37 cellular contexts compared by ENCODE assay signal in the genomic region with DNA sequence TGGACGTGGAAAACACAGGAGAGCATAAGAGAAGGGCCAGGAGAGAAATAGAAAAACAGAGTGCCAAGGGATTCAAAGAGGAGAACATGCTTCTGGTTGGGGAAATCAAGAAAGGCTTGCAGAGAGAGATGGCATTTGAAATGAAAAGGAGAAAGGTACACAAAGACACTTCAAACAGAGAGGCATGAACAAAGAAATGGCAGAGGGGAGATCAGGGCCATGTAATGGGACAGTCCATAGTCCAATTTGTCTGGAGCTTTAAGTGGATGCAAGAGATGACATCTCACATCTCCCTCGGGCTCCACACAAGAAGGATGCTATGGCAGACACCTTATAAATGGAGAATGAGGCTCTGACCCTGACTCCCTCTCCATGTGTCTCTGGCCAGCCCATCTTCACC.
"Had no signal": no experiment of that assay in that cellular context is flagged by ENCODE, and none has a peak within 500 bp of the region (broad histone marks: within the 10 kb centered on the region; RNA-seq: fewer than 3 reads in every experiment).

No MANE protein-coding gene starts in this region.

- H3K27ac ChIP-seq: adrenal gland, ascending aorta, body of pancreas, brain microvascular endothelial cell, breast epithelium, cardiac muscle cell had no signal

- H3K36me3 ChIP-seq: adrenal gland, ascending aorta, brain microvascular endothelial cell, breast epithelium, cardiac muscle cell had no signal

- H3K4me1 Mint-ChIP-seq: central memory CD8-positive, alpha-beta T cell had no signal

- H3K27me3 ChIP-seq: adrenal gland, ascending aorta, body of pancreas, brain microvascular endothelial cell, breast epithelium, cardiac muscle cell had no signal

- H3K27ac Mint-ChIP-seq: activated naive CD4-positive, alpha-beta T cell treated with anti-CD3 and anti-CD28 coated beads for 36 hours; activated naive CD4-positive, alpha-beta T cell treated with anti-CD3 and anti-CD28 coated beads, Interleukin-2, amount 10 ng/mL, durations not matched to agents 7 days and 5 days; activated naive CD4-positive, alpha-beta T cell treated with anti-CD3 and anti-CD28 coated beads, Interleukin-2, amount 50 U/mL, for 24 hours; activated naive CD8-positive, alpha-beta T cell; activated naive CD8-positive, alpha-beta T cell treated with anti-CD3 and anti-CD28 coated beads for 36 hours; activated naive CD8-positive, alpha-beta T cell treated with anti-CD3 and anti-CD28 coated beads, Interleukin-2, amount 10 ng/mL, durations not matched to agents 7 days and 5 days; activated naive CD8-positive, alpha-beta T cell treated with anti-CD3 and anti-CD28 coated beads, Interleukin-2, amount 50 U/mL, for 24 hours; activated T-cell treated with anti-CD3 and anti-CD28 coated beads, Interleukin-2, amount 50 U/mL, for 24 hours; activated T-cell treated with anti-CD3 and anti-CD28 coated beads, Interleukin-2, amount 50 U/mL, for 72 hours; activated T-helper 1 cell treated with anti-CD3 and anti-CD28 coated beads, Interleukin-12 subunit alpha, Interleukin-12 subunit beta, Interleukin-2, Interleukin-4 antibody, amounts not matched to agents 30 ng/mL and 10 ng/mL and 1 ng/mL, durations not matched to agents 14 hours and 24 hours and 36 hours; activated T-helper 17 cell treated with anti-CD3 and anti-CD28 coated beads, Interleukin-2, amount 50 U/mL, for 72 hours; activated T-helper 2 cell treated with anti-CD3 and anti-CD28 coated beads, Interferon-gamma antibody, Interleukin-2, Interleukin-4, amounts not matched to agents 10 μg/mL and 5 μg/mL and 100 μg/mL, durations not matched to agents 14 hours and 24 hours and 36 hours had no signal

- H3K4me1 ChIP-seq: adrenal gland, ascending aorta, body of pancreas, breast epithelium had no signal

- ATAC-seq: activated naive CD4-positive, alpha-beta T cell treated with anti-CD3 and anti-CD28 coated beads, Interleukin-2, amount 50 U/mL, for 72 hours; activated naive CD8-positive, alpha-beta T cell treated with anti-CD3 and anti-CD28 coated beads, Interleukin-2, amount 50 U/mL, for 24 hours; activated T-cell treated with anti-CD3 and anti-CD28 coated beads, Interleukin-2, amount 50 U/mL, for 72 hours; activated T-helper 17 cell treated with anti-CD3 and anti-CD28 coated beads, Interleukin-2, amount 50 U/mL, for 72 hours; body of pancreas had no signal

- H3K4me3 ChIP-seq: adrenal gland, ascending aorta, body of pancreas, breast epithelium, cardiac muscle cell had no signal

- H3K27me3 Mint-ChIP-seq: activated naive CD4-positive, alpha-beta T cell treated with anti-CD3 and anti-CD28 coated beads, Interleukin-2, amount 10 ng/mL, durations not matched to agents 7 days and 5 days; activated naive CD4-positive, alpha-beta T cell treated with anti-CD3 and anti-CD28 coated beads, Interleukin-2, amount 50 U/mL, for 24 hours; activated naive CD8-positive, alpha-beta T cell; activated naive CD8-positive, alpha-beta T cell treated with anti-CD3 and anti-CD28 coated beads for 36 hours; activated naive CD8-positive, alpha-beta T cell treated with anti-CD3 and anti-CD28 coated beads, Interleukin-2, amount 10 ng/mL, durations not matched to agents 7 days and 5 days; activated naive CD8-positive, alpha-beta T cell treated with anti-CD3 and anti-CD28 coated beads, Interleukin-2, amount 50 U/mL, for 24 hours; activated T-cell treated with anti-CD3 and anti-CD28 coated beads, Interleukin-2, amount 50 U/mL, for 24 hours; brain; central memory CD8-positive, alpha-beta T cell had no signal

- H3K9me3 ChIP-seq: adrenal gland, ascending aorta, body of pancreas, breast epithelium had no signal

- H3K4me3 Mint-ChIP-seq: activated naive CD4-positive, alpha-beta T cell treated with anti-CD3 and anti-CD28 coated beads for 36 hours; activated naive CD4-positive, alpha-beta T cell treated with anti-CD3 and anti-CD28 coated beads, Interleukin-2, amount 10 ng/mL, durations not matched to agents 7 days and 5 days; activated naive CD4-positive, alpha-beta T cell treated with anti-CD3 and anti-CD28 coated beads, Interleukin-2, amount 50 U/mL, for 24 hours; activated naive CD8-positive, alpha-beta T cell; activated naive CD8-positive, alpha-beta T cell treated with anti-CD3 and anti-CD28 coated beads for 36 hours; activated naive CD8-positive, alpha-beta T cell treated with anti-CD3 and anti-CD28 coated beads, Interleukin-2, amount 10 ng/mL, durations not matched to agents 7 days and 5 days; activated naive CD8-positive, alpha-beta T cell treated with anti-CD3 and anti-CD28 coated beads, Interleukin-2, amount 50 U/mL, for 24 hours; activated T-cell treated with anti-CD3 and anti-CD28 coated beads, Interleukin-2, amount 50 U/mL, for 24 hours; activated T-cell treated with anti-CD3 and anti-CD28 coated beads, Interleukin-2, amount 50 U/mL, for 72 hours; activated T-helper 1 cell treated with anti-CD3 and anti-CD28 coated beads, Interleukin-12 subunit alpha, Interleukin-12 subunit beta, Interleukin-2, Interleukin-4 antibody, amounts not matched to agents 30 ng/mL and 10 ng/mL and 1 ng/mL, durations not matched to agents 14 hours and 24 hours and 36 hours; activated T-helper 17 cell treated with anti-CD3 and anti-CD28 coated beads, Interleukin-2, amount 50 U/mL, for 72 hours; central memory CD8-positive, alpha-beta T cell had no signal

- H3K36me3 Mint-ChIP-seq: brain had no signal

- FAIRE-seq: astrocyte had no signal

- DNase-seq: activated effector memory CD4-positive, alpha-beta T cell treated with anti-CD3 and anti-CD28 coated beads, Interleukin-2, amount 50 U/mL, for 16 hours; activated effector memory CD4-positive, alpha-beta T cell treated with Interleukin-2 at 50 U/mL for 16 hours; activated gamma-delta T cell; activated gamma-delta T cell treated with Interleukin-2 at 50 U/mL for 16 hours; activated naive CD4-positive, alpha-beta T cell; activated naive CD4-positive, alpha-beta T cell treated with anti-CD3 and anti-CD28 coated beads for 36 hours; activated naive CD4-positive, alpha-beta T cell treated with anti-CD3 and anti-CD28 coated beads, Interleukin-2, amount 10 ng/mL, durations not matched to agents 7 days and 5 days; activated naive CD4-positive, alpha-beta T cell treated with anti-CD3 and anti-CD28 coated beads, Interleukin-2, amount 50 U/mL, for 16 hours; activated naive CD4-positive, alpha-beta T cell treated with Interleukin-2 at 50 U/mL for 16 hours; activated naive CD8-positive, alpha-beta T cell treated with anti-CD3 and anti-CD28 coated beads for 36 hours; activated naive CD8-positive, alpha-beta T cell treated with anti-CD3 and anti-CD28 coated beads, Interleukin-2, amount 10 ng/mL, durations not matched to agents 7 days and 5 days; activated naive CD8-positive, alpha-beta T cell treated with anti-CD3 and anti-CD28 coated beads, Interleukin-2, amount 50 U/mL, for 24 hours; activated T-cell treated with anti-CD3 and anti-CD28 coated beads, Interleukin-2, amount 50 U/mL, for 1 hour; activated T-cell treated with anti-CD3 and anti-CD28 coated beads, Interleukin-2, amount 50 U/mL, for 24 hours; activated T-cell treated with anti-CD3 and anti-CD28 coated beads, Interleukin-2, amount 50 U/mL, for 48 hours; activated T-cell treated with anti-CD3 and anti-CD28 coated beads, Interleukin-2, amount 50 U/mL, for 72 hours; amniotic stem cell; amygdala; aorta; body of pancreas; brain microvascular endothelial cell; caudate nucleus; central memory CD4-positive, alpha-beta T cell; cerebellar nuclear complex had no signal
